In the genomic region with DNA sequence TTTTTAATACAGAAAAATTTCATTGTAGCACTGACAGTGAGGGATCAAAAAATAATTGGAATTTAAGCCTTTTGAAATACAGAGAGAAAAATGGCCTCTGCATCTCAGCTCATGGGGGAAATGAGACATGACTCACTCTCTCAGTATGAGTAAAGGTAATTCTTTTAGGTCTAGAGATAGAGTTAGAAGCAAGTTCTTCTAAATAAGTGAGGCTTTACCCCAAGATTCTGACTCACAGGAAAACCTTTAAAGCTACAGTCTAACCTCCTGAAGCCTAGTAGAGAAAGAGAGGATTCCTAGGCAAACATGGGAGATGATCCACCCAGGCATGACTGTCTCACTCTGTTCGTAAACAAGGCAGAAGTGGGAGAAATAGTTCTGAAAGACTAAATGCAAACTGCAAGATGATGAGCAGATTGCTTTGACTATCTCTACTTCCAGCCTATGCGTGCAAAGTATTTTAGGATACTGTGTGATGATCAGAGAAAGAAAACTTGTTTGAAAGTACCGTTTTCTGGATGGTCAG, we compare ENCODE assay signal across 8 cellular contexts.
DNase-seq lines count a peak whose midpoint lies in the region; ATAC-seq and TF ChIP-seq lines count a peak whose summit lies in the region.

No MANE protein-coding gene starts in this region.

- ATAC-seq in GM21576 (IDR thresholded peaks at IDR 0.05; ENCODE audit: unreplicated experiment), result peak; percentile 99
- ATAC-seq in HG03521 (IDR thresholded peaks at IDR 0.05; ENCODE audit: unreplicated experiment), result peak; percentile 97
- ATAC-seq in heart right ventricle, result no peak

- DNase-seq in GM13976 (ENCODE audit: low spot score) (peak; percentile 60), hepatocyte (ENCODE audit: low spot score) (peak; percentile 4), KBM-7 (no peak), NCI-H1105 (lab: John Stamatoyannopoulos, UW) (no peak), heart right ventricle (no peak), transverse colon (no peak)

- H3K27ac ChIP-seq in hepatocyte, result no peak overlapping the region
- H3K27ac ChIP-seq in heart right ventricle, result no peak overlapping the region
- no peak overlapping the region for H3K27ac ChIP-seq in transverse colon

- H3K27me3 ChIP-seq in hepatocyte, result no peaks in the 10 kb centered on the region
- H3K27me3 ChIP-seq in heart right ventricle, result no peaks in the 10 kb centered on the region
- no peaks in the 10 kb centered on the region for H3K27me3 ChIP-seq in transverse colon

- H3K79me2 ChIP-seq in hepatocyte, result no peaks in the 10 kb centered on the region

- intact Hi-C loops in heart right ventricle (cut with DNase I) (no loop called here), transverse colon (cut with DNase I; ENCODE audit: low total_unique reads) (no loop called here)

- 81% methylated on average over 3 of the region's 3 CpGs for WGBS in hepatocyte (ENCODE audit: low lambda C conversion rate, missing lambda C conversion rate)
- 80 to 87% methylated on average over 3 of the region's 3 CpGs for WGBS in heart right ventricle, 2 donors
- 68 to 100% methylated on average over 1 to 3 of the region's 3 CpGs for WGBS in transverse colon (ENCODE audit: low coverage in 1 of 2), 2 donors

- H3K9me3 ChIP-seq in hepatocyte (ENCODE audit: low read depth) (no peaks in the 10 kb centered on the region), heart right ventricle (no peaks in the 10 kb centered on the region), transverse colon (no peaks in the 10 kb centered on the region)

- no peaks in the 10 kb centered on the region for H4K20me1 ChIP-seq in hepatocyte (ENCODE audit: insufficient read depth, poor library complexity, severe bottlenecking)

- in situ Hi-C loops in GM13976 (cut with MboI; ENCODE audit: low sequenced_read_pairs, unreplicated experiment) (no loop called here), KBM-7 (cut with MboI; ENCODE audit: low pct_unique_long_range_greater_than_20kb, low sequenced_read_pairs) (no loop called here), transverse colon (cut with MboI; ENCODE audit: low pct_ligation_motif_present in 1 of 4, low pct_unique_long_range_greater_than_20kb in 1 of 4, low sequenced_read_pairs in 3 of 4) (no loop called here)

- H3K4me3 ChIP-seq in hepatocyte (no peak overlapping the region), heart right ventricle (no peak overlapping the region), transverse colon (no peak overlapping the region)

- TF ChIP-seq CTCF in GM13976 (IDR thresholded peaks at IDR 0.05; ENCODE audit: borderline replicate concordance, control extremely low read depth, extremely low read depth, insufficient read depth, missing control alignments) (no peak), hepatocyte (IDR thresholded peaks at IDR 0.05; ENCODE audit: poor library complexity) (no peak), heart right ventricle (IDR thresholded peaks at IDR 0.05) (no peak), transverse colon (IDR thresholded peaks at IDR 0.05) (no peak)

- no peaks in the 10 kb centered on the region for H3K4me1 ChIP-seq in hepatocyte (ENCODE audit: insufficient read depth)
- no peaks in the 10 kb centered on the region for H3K4me1 ChIP-seq in heart right ventricle
- no peaks in the 10 kb centered on the region for H3K4me1 ChIP-seq in transverse colon

- no peaks in the 10 kb centered on the region for H3K9me2 ChIP-seq in hepatocyte (replicated peaks; ENCODE audit: insufficient read depth)

- TF ChIP-seq POLR2A in transverse colon (IDR thresholded peaks at IDR 0.05), result no peak

- no peak overlapping the region for H3K4me2 ChIP-seq in hepatocyte

- no peak for TF ChIP-seq EP300 in transverse colon (IDR thresholded peaks at IDR 0.05; ENCODE audit: low read depth)

- no peak overlapping the region for H2AFZ ChIP-seq in hepatocyte

- no peaks in the 10 kb centered on the region for H3K36me3 ChIP-seq in hepatocyte (replicated peaks; ENCODE audit: insufficient read depth, low read depth)
- H3K36me3 ChIP-seq in heart right ventricle, result no peaks in the 10 kb centered on the region
- H3K36me3 ChIP-seq in transverse colon, result no peaks in the 10 kb centered on the region

Comparison
In these comparisons a context has a peak if more than half of its experiments do, and no peak if none do; other contexts are left out.
1. DNase-seq: peak in GM13976 (single experiment) and hepatocyte (single experiment); none in KBM-7 (single experiment), NCI-H1105 (single experiment), heart right ventricle (0 of 2) and transverse colon (single experiment).
2. ATAC-seq: peak in GM21576 (single experiment) and HG03521 (single experiment); none in heart right ventricle (0 of 8).